In the genomic region with DNA sequence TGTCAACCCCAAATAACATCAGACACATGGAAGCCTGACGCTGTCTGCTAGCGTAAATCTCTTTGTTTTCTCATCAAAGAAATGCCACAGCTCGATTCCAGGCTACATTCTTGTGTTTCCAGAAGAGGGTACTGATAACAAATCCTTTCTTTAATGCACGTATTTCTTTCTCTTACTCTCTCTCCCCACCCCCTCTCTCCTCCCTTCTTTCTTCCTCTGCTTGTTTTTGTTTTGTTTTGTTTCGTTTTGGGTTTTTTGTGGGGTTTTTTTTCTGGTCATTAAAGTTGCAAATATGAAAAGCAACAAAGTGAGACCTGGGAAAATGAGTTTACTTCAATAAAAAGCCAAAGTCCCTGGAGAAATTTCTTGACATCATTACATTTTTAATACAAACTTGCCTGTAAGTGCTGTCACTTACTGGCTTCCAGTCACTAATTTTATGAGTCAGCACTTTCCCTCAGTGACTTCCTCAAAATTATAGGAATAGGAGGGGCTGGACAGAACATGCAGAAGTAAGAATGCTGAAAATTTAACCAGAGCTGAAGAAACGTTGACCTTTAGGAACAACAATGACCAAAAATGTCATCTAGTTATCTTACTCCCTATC, we compare ENCODE assay signal across 1 cellular context.
TF ChIP-seq lines count a peak whose summit lies in the region.

No MANE protein-coding gene starts in this region.

TF ChIP-seq in K562, 482 proteins besides CTCF, POLR2A, EP300 and RAD21 (continued from another document and continues in another):
- TF ChIP-seq, protein P1, sequence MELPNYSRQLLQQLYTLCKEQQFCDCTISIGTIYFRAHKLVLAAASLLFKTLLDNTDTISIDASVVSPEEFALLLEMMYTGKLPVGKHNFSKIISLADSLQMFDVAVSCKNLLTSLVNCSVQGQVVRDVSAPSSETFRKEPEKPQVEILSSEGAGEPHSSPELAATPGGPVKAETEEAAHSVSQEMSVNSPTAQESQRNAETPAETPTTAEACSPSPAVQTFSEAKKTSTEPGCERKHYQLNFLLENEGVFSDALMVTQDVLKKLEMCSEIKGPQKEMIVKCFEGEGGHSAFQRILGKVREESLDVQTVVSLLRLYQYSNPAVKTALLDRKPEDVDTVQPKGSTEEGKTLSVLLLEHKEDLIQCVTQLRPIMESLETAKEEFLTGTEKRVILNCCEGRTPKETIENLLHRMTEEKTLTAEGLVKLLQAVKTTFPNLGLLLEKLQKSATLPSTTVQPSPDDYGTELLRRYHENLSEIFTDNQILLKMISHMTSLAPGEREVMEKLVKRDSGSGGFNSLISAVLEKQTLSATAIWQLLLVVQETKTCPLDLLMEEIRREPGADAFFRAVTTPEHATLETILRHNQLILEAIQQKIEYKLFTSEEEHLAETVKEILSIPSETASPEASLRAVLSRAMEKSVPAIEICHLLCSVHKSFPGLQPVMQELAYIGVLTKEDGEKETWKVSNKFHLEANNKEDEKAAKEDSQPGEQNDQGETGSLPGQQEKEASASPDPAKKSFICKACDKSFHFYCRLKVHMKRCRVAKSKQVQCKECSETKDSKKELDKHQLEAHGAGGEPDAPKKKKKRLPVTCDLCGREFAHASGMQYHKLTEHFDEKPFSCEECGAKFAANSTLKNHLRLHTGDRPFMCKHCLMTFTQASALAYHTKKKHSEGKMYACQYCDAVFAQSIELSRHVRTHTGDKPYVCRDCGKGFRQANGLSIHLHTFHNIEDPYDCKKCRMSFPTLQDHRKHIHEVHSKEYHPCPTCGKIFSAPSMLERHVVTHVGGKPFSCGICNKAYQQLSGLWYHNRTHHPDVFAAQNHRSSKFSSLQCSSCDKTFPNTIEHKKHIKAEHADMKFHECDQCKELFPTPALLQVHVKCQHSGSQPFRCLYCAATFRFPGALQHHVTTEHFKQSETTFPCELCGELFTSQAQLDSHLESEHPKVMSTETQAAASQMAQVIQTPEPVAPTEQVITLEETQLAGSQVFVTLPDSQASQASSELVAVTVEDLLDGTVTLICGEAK (IDR thresholded peaks at IDR 0.05), result 0 out of 2 replicates have a peak, but pooled peaks have one; percentile 13
- TF ChIP-seq, protein P1 (CRISPR knock-in tag; IDR thresholded peaks at IDR 0.05), result no peak
- TF ChIP-seq HOXB6 (CRISPR knock-in tag; IDR thresholded peaks at IDR 0.05; ENCODE audit: borderline replicate concordance) (no peak), U2AF2 (optimal IDR thresholded peaks at IDR 0.05; ENCODE audit: low read depth, low read length) (no peak), GABPB1 (CRISPR knock-in tag; IDR thresholded peaks at IDR 0.05) (no peak), BMI1 (IDR thresholded peaks at IDR 0.05; ENCODE audit: low read length) (no peak), KLF16 (IDR thresholded peaks at IDR 0.05) (peak; percentile 23; the same call in 1 of the 2 replicates), JUN (IDR thresholded peaks at IDR 0.05; ENCODE audit: borderline replicate concordance, low read depth, low read length) (no peak), JUN (CRISPR knock-in tag; IDR thresholded peaks at IDR 0.05; ENCODE audit: borderline replicate concordance) (no peak), LARP7 (IDR thresholded peaks at IDR 0.05) (0 out of 2 replicates have a peak, but pooled peaks have one; percentile 25), PURB (CRISPR knock-in tag; IDR thresholded peaks at IDR 0.05; ENCODE audit: low read depth) (no peak), ZEB2 (IDR thresholded peaks at IDR 0.05) (no peak), ZNF668 (CRISPR knock-in tag; IDR thresholded peaks at IDR 0.05) (no peak), ZNF584 (CRISPR knock-in tag; IDR thresholded peaks at IDR 0.05; ENCODE audit: low read depth) (no peak), TEAD1 (CRISPR knock-in tag; IDR thresholded peaks at IDR 0.05) (no peak), MAFG (tag; conservative IDR thresholded peaks at IDR 0.05) (peak; percentile 100), NR3C1 (CRISPR knock-in tag; IDR thresholded peaks at IDR 0.05) (no peak), ATF7 (IDR thresholded peaks at IDR 0.05) (peak; percentile 50; the same call in 1 of the 2 replicates), CHD1 (IDR thresholded peaks at IDR 0.05; ENCODE audit: low read length) (no peak), ZNF134 (CRISPR knock-in tag; conservative IDR thresholded peaks at IDR 0.05) (no peak), STAT5A (IDR thresholded peaks at IDR 0.05; ENCODE audit: borderline replicate concordance, low read length) (no peak), ARID2 (IDR thresholded peaks at IDR 0.05) (peak; percentile 78; the same call in 1 of the 2 replicates), TAF9B (IDR thresholded peaks at IDR 0.05; ENCODE audit: partially characterized antibody) (peak; percentile 78), NBN (IDR thresholded peaks at IDR 0.05; ENCODE audit: low read depth) (peak; percentile 87), FOXA1 (IDR thresholded peaks at IDR 0.05; ENCODE audit: borderline replicate concordance) (no peak), HLTF (IDR thresholded peaks at IDR 0.05) (peak; percentile 81), POLR2B (IDR thresholded peaks at IDR 0.05; ENCODE audit: low read depth, partially characterized antibody) (no peak), ATF1 (CRISPR knock-in tag; IDR thresholded peaks at IDR 0.05) (no peak), ATF1 (tag; IDR thresholded peaks at IDR 0.05) (peak; percentile 51), NFIX (CRISPR knock-in tag; IDR thresholded peaks at IDR 0.05; ENCODE audit: low read depth) (no peak), ZNF316 (IDR thresholded peaks at IDR 0.05) (peak; percentile 100), POLR3G (IDR thresholded peaks at IDR 0.05; ENCODE audit: extremely low read depth, insufficient read length, insufficient replicate concordance) (no peak), XRCC5 (IDR thresholded peaks at IDR 0.05; ENCODE audit: low read depth, low read length) (no peak)
- TF ChIP-seq, protein P2, sequence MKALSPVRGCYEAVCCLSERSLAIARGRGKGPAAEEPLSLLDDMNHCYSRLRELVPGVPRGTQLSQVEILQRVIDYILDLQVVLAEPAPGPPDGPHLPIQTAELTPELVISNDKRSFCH (CRISPR knock-in tag; IDR thresholded peaks at IDR 0.05), result no peak
- TF ChIP-seq, protein P2 (tag; IDR thresholded peaks at IDR 0.05), result no peak
- TF ChIP-seq, protein P3, sequence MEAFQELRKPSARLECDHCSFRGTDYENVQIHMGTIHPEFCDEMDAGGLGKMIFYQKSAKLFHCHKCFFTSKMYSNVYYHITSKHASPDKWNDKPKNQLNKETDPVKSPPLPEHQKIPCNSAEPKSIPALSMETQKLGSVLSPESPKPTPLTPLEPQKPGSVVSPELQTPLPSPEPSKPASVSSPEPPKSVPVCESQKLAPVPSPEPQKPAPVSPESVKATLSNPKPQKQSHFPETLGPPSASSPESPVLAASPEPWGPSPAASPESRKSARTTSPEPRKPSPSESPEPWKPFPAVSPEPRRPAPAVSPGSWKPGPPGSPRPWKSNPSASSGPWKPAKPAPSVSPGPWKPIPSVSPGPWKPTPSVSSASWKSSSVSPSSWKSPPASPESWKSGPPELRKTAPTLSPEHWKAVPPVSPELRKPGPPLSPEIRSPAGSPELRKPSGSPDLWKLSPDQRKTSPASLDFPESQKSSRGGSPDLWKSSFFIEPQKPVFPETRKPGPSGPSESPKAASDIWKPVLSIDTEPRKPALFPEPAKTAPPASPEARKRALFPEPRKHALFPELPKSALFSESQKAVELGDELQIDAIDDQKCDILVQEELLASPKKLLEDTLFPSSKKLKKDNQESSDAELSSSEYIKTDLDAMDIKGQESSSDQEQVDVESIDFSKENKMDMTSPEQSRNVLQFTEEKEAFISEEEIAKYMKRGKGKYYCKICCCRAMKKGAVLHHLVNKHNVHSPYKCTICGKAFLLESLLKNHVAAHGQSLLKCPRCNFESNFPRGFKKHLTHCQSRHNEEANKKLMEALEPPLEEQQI (IDR thresholded peaks at IDR 0.05), result 0 out of 2 replicates have a peak, but pooled peaks have one; percentile 80
- TF ChIP-seq, protein P4, sequence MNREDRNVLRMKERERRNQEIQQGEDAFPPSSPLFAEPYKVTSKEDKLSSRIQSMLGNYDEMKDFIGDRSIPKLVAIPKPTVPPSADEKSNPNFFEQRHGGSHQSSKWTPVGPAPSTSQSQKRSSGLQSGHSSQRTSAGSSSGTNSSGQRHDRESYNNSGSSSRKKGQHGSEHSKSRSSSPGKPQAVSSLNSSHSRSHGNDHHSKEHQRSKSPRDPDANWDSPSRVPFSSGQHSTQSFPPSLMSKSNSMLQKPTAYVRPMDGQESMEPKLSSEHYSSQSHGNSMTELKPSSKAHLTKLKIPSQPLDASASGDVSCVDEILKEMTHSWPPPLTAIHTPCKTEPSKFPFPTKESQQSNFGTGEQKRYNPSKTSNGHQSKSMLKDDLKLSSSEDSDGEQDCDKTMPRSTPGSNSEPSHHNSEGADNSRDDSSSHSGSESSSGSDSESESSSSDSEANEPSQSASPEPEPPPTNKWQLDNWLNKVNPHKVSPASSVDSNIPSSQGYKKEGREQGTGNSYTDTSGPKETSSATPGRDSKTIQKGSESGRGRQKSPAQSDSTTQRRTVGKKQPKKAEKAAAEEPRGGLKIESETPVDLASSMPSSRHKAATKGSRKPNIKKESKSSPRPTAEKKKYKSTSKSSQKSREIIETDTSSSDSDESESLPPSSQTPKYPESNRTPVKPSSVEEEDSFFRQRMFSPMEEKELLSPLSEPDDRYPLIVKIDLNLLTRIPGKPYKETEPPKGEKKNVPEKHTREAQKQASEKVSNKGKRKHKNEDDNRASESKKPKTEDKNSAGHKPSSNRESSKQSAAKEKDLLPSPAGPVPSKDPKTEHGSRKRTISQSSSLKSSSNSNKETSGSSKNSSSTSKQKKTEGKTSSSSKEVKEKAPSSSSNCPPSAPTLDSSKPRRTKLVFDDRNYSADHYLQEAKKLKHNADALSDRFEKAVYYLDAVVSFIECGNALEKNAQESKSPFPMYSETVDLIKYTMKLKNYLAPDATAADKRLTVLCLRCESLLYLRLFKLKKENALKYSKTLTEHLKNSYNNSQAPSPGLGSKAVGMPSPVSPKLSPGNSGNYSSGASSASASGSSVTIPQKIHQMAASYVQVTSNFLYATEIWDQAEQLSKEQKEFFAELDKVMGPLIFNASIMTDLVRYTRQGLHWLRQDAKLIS (CRISPR knock-in tag; IDR thresholded peaks at IDR 0.05), result no peak
- TF ChIP-seq, protein P5, sequence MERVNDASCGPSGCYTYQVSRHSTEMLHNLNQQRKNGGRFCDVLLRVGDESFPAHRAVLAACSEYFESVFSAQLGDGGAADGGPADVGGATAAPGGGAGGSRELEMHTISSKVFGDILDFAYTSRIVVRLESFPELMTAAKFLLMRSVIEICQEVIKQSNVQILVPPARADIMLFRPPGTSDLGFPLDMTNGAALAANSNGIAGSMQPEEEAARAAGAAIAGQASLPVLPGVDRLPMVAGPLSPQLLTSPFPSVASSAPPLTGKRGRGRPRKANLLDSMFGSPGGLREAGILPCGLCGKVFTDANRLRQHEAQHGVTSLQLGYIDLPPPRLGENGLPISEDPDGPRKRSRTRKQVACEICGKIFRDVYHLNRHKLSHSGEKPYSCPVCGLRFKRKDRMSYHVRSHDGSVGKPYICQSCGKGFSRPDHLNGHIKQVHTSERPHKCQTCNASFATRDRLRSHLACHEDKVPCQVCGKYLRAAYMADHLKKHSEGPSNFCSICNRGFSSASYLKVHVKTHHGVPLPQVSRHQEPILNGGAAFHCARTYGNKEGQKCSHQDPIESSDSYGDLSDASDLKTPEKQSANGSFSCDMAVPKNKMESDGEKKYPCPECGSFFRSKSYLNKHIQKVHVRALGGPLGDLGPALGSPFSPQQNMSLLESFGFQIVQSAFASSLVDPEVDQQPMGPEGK (CRISPR knock-in tag; IDR thresholded peaks at IDR 0.05; ENCODE audit: borderline replicate concordance), result no peak
- TF ChIP-seq, protein P6, sequence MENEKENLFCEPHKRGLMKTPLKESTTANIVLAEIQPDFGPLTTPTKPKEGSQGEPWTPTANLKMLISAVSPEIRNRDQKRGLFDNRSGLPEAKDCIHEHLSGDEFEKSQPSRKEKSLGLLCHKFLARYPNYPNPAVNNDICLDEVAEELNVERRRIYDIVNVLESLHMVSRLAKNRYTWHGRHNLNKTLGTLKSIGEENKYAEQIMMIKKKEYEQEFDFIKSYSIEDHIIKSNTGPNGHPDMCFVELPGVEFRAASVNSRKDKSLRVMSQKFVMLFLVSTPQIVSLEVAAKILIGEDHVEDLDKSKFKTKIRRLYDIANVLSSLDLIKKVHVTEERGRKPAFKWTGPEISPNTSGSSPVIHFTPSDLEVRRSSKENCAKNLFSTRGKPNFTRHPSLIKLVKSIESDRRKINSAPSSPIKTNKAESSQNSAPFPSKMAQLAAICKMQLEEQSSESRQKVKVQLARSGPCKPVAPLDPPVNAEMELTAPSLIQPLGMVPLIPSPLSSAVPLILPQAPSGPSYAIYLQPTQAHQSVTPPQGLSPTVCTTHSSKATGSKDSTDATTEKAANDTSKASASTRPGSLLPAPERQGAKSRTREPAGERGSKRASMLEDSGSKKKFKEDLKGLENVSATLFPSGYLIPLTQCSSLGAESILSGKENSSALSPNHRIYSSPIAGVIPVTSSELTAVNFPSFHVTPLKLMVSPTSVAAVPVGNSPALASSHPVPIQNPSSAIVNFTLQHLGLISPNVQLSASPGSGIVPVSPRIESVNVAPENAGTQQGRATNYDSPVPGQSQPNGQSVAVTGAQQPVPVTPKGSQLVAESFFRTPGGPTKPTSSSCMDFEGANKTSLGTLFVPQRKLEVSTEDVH (IDR thresholded peaks at IDR 0.05; ENCODE audit: low read depth, partially characterized antibody), result peak; percentile 44
